8 cellular contexts compared by ENCODE assay signal in genomic region chr7:16420329-16420648, GRCh38. TPM values are rescaled to one million over a fixed set of nuclear protein-coding genes. Genes with fewer than 3 reads are reported as not detected.
DNase-seq lines count a peak whose midpoint lies in the region; ATAC-seq and TF ChIP-seq lines count a peak whose summit lies in the region.

No MANE protein-coding gene starts in this region.

- intact Hi-C loops in CD4-positive, alpha-beta memory T cell (cut with micrococcal nuclease) = loop anchor here (1.0 to 2.0 kb wide), 2 partner anchors 225 to 815 kb away; partner anchors contain the start of gene ANKMY2
- intact Hi-C loops in PC-3 (cut with micrococcal nuclease) = loop anchor here (2.0 to 5.0 kb wide), 2 partner anchors 73 to 103 kb away; no protein-coding TSS in a partner anchor

- ATAC-seq in PC-3 (peak; percentile 1), HG03196 (IDR thresholded peaks at IDR 0.05; ENCODE audit: unreplicated experiment) (no peak)

- H3K4ac ChIP-seq in neuronal stem cell (ENCODE audit: low read length) = no peak overlapping the region

- no peak overlapping the region for H2BK15ac ChIP-seq in neuronal stem cell (ENCODE audit: low read length)

- no peak overlapping the region for H4K91ac ChIP-seq in neuronal stem cell (ENCODE audit: low read depth, low read length, poor library complexity)

- no peak overlapping the region for H2BK12ac ChIP-seq in neuronal stem cell (ENCODE audit: low read length)

- no peak for DNase-seq in CD4-positive, alpha-beta memory T cell
- DNase-seq in PC-3 = no peak
- no peak for DNase-seq in endothelial cell (ENCODE audit: low spot score)
- DNase-seq in neuronal stem cell (ENCODE audit: low spot score) = no peak
- no peak for DNase-seq in AG08395 (ENCODE audit: low spot score)
- DNase-seq in kidney tubule cell (ENCODE audit: low spot score) = no peak
- DNase-seq in NCI-H2227 treated with DMSO at 0.1 percent for 48 hours (lab: John Stamatoyannopoulos, UW) = no peak

- H3K23ac ChIP-seq in neuronal stem cell (ENCODE audit: low read depth, low read length, poor library complexity) = no peak overlapping the region

- H3K27me3 ChIP-seq in CD4-positive, alpha-beta memory T cell (ENCODE audit: insufficient read depth, low read length) = no peaks in the 10 kb centered on the region
- H3K27me3 ChIP-seq in PC-3 (ENCODE audit: low read length) = no peaks in the 10 kb centered on the region
- no peaks in the 10 kb centered on the region for H3K27me3 ChIP-seq in neuronal stem cell (ENCODE audit: control insufficient read depth in 3 of 3, insufficient read depth in 3 of 3, low read depth in 1 of 3, low read length in 3 of 3)

- no peaks in the 10 kb centered on the region for H4K20me1 ChIP-seq in PC-3 (ENCODE audit: low read length)

- peaks cover 15% of the 10 kb centered on the region for H3K4me1 ChIP-seq in CD4-positive, alpha-beta memory T cell (ENCODE audit: insufficient read depth, low read length)
- H3K4me1 ChIP-seq in PC-3 (ENCODE audit: insufficient read depth, low read length) (peaks cover 39% of the 10 kb centered on the region), neuronal stem cell (ENCODE audit: control insufficient read depth in 2 of 2, insufficient read depth in 1 of 2, low read depth in 1 of 2, low read length in 2 of 2) (peaks cover 0 to 10% of the 10 kb centered on the region in 2 donors)

- H3K79me2 ChIP-seq in PC-3 (ENCODE audit: low read length) = no peaks in the 10 kb centered on the region

- H3K4me3 ChIP-seq in CD4-positive, alpha-beta memory T cell (ENCODE audit: low read length in 2 of 2) = peak overlapping the region; percentile 50 to 63
- H3K4me3 ChIP-seq in PC-3 (ENCODE audit: low read length) (peak overlapping the region; percentile 71), neuronal stem cell (ENCODE audit: low read length in 2 of 2) (peak overlapping the region in 1 of 2 donors; percentile 85)

- POLR2A ChIA-PET in CD4-positive, alpha-beta memory T cell (lab: Charles Lee; ENCODE audit: partially characterized antibody) = interaction anchor here (0.9 to 2.7 kb wide), 11 partner anchors 8 to 877 kb away, joined by 3 to 21 read pairs (median 5); partner anchors contain the start of genes AHR, ANKMY2 and BZW2
- POLR2A ChIA-PET in PC-3 (lab: Charles Lee; ENCODE audit: unreplicated experiment) = interaction anchor here (0.6 to 1.3 kb wide), 2 partner anchors 69 to 74 kb away, joined by 4 to 6 read pairs; no protein-coding TSS in a partner anchor

- no peak overlapping the region for H2BK120ac ChIP-seq in neuronal stem cell (ENCODE audit: low read depth, low read length)

- peak overlapping the region; percentile 81 to 94 (median 88) for H3K4me3 Mint-ChIP-seq in CD4-positive, alpha-beta memory T cell
- peak overlapping the region; percentile 90 for H3K4me3 Mint-ChIP-seq in endothelial cell (ENCODE audit: unreplicated experiment)

- H4K8ac ChIP-seq in neuronal stem cell (ENCODE audit: low read depth, low read length) = no peak overlapping the region

- no peaks in the 10 kb centered on the region for H3K9me2 ChIP-seq in PC-3 (replicated peaks; ENCODE audit: low read length)

- TF ChIP-seq CTCF in PC-3 (conservative IDR thresholded peaks at IDR 0.05; ENCODE audit: low read depth, low read length) (no peak), endothelial cell (IDR thresholded peaks at IDR 0.05; ENCODE audit: unreplicated experiment) (no peak)

- BruUV-seq in PC-3 (replicated peaks; lab: Mats Ljungman, UMichigan) = TSS peak; percentile 39

- no peaks in the 10 kb centered on the region for H3K9me3 Mint-ChIP-seq in CD4-positive, alpha-beta memory T cell
- no peaks in the 10 kb centered on the region for H3K9me3 Mint-ChIP-seq in endothelial cell (ENCODE audit: unreplicated experiment)

- no CpG with 5 or more reads among the region's 3 CpGs for WGBS in neuronal stem cell (ENCODE audit: extremely low coverage in 2 of 2, insufficient read length in 2 of 2, insufficient replicate concordance in 1 of 2), 2 donors

- no peaks in the 10 kb centered on the region for H3K9me3 ChIP-seq in CD4-positive, alpha-beta memory T cell (ENCODE audit: control insufficient read depth in 1 of 2, low read length in 2 of 2)
- no peaks in the 10 kb centered on the region for H3K9me3 ChIP-seq in PC-3 (ENCODE audit: low read length)
- peaks cover 0 to 6% of the 10 kb centered on the region in 2 donors for H3K9me3 ChIP-seq in neuronal stem cell (replicated peaks in 1 of 2; ENCODE audit: control insufficient read depth in 2 of 2, insufficient read depth in 1 of 2, low read depth in 1 of 2, low read length in 2 of 2)

- H3K4me1 Mint-ChIP-seq in CD4-positive, alpha-beta memory T cell = peaks cover 10 to 32% (median 21%) of the 10 kb centered on the region in 4 donors
- H3K4me1 Mint-ChIP-seq in endothelial cell (ENCODE audit: unreplicated experiment) = peaks cover 10% of the 10 kb centered on the region

- H3K27me3 Mint-ChIP-seq in CD4-positive, alpha-beta memory T cell = peaks cover 0 to 8% of the 10 kb centered on the region in 2 donors
- no peaks in the 10 kb centered on the region for H3K27me3 Mint-ChIP-seq in endothelial cell (ENCODE audit: unreplicated experiment)

- H2AFZ ChIP-seq in PC-3 (ENCODE audit: low read length) (peak overlapping the region; percentile 97), neuronal stem cell (ENCODE audit: low read length) (peak overlapping the region; percentile 73)

- H2BK5ac ChIP-seq in neuronal stem cell (ENCODE audit: low read length) = no peak overlapping the region

- peak overlapping the region; percentile 82 to 97 (median 95) for H3K27ac Mint-ChIP-seq in CD4-positive, alpha-beta memory T cell
- peak overlapping the region; percentile 85 for H3K27ac Mint-ChIP-seq in endothelial cell (ENCODE audit: unreplicated experiment)

- H3F3A ChIP-seq in PC-3 (ENCODE audit: low read length, unreplicated experiment) = no peaks in the 10 kb centered on the region

- H3K36me3 ChIP-seq in CD4-positive, alpha-beta memory T cell (ENCODE audit: insufficient read depth, low read length) = no peaks in the 10 kb centered on the region
- H3K36me3 ChIP-seq in PC-3 (ENCODE audit: low read depth, low read length) (no peaks in the 10 kb centered on the region), neuronal stem cell (replicated peaks in 1 of 2; ENCODE audit: control insufficient read depth in 2 of 2, insufficient read depth in 2 of 2, low read length in 2 of 2) (no peaks in the 10 kb centered on the region)

- peak overlapping the region; percentile 64 for H3K27ac ChIP-seq in CD4-positive, alpha-beta memory T cell (ENCODE audit: low read depth, low read length)
- H3K27ac ChIP-seq in PC-3 (ENCODE audit: low read length) = peak overlapping the region; percentile 83
- no peak overlapping the region for H3K27ac ChIP-seq in neuronal stem cell (replicated peaks; ENCODE audit: low read length)

- no peak overlapping the region for H3K14ac ChIP-seq in neuronal stem cell (ENCODE audit: low read length)

- no peaks in the 10 kb centered on the region for H3K79me1 ChIP-seq in neuronal stem cell (ENCODE audit: low read depth, low read length)

- H3K36me3 Mint-ChIP-seq in CD4-positive, alpha-beta memory T cell = peaks cover 0 to 3% of the 10 kb centered on the region in 2 donors
- no peaks in the 10 kb centered on the region for H3K36me3 Mint-ChIP-seq in endothelial cell (ENCODE audit: low read depth, unreplicated experiment)

- H3K18ac ChIP-seq in neuronal stem cell (ENCODE audit: low read length) = no peak overlapping the region

- H3K9ac ChIP-seq in PC-3 (ENCODE audit: low read length) (peak overlapping the region; percentile 81), neuronal stem cell (ENCODE audit: low read depth, low read length, poor library complexity) (no peak overlapping the region)

- CTCF ChIA-PET in CD4-positive, alpha-beta memory T cell (lab: Charles Lee; ENCODE audit: partially characterized antibody) = interaction anchor here (1.0 to 6.0 kb wide), 8 partner anchors 10 to 197 kb away, joined by 3 to 60 read pairs (median 5); no protein-coding TSS in a partner anchor
- CTCF ChIA-PET in PC-3 (lab: Charles Lee) = no interaction called here

- H2AK5ac ChIP-seq in neuronal stem cell (ENCODE audit: low read depth, low read length) = no peak overlapping the region

- peak overlapping the region; percentile 94 for H3K4me2 ChIP-seq in PC-3 (ENCODE audit: low read length)
- peak overlapping the region; percentile 89 for H3K4me2 ChIP-seq in neuronal stem cell (ENCODE audit: insufficient read depth, low read length, poor library complexity, severe bottlenecking)

RNA-seq across cellular contexts. Expression of gene CRPPA, which starts 1.0 kb away (rescaled TPM):
- total RNA-seq in CD4-positive, alpha-beta memory T cell = 1 to 10 TPM; 1.1 to 1.3 TPM
- under 1 TPM; 0.26 to 0.87 TPM for polyA plus RNA-seq in CD4-positive, alpha-beta memory T cell
- total RNA-seq in PC-3 (2014; rRNA removed) (0.75 and 1.2 TPM in 2 replicates), endothelial cell (ENCODE audit: unreplicated experiment) (3.2 TPM)
- 0.53 TPM for polyA plus RNA-seq in neuronal stem cell (2013, experiment 1 of 2)
- polyA plus RNA-seq in neuronal stem cell (2013, experiment 2 of 2) = 0.55 TPM

RNA-seq across cellular contexts. Expression of gene SOSTDC1, which starts 45.2 kb away (rescaled TPM):
- total RNA-seq in CD4-positive, alpha-beta memory T cell = not detected
- not detected for polyA plus RNA-seq in CD4-positive, alpha-beta memory T cell
- total RNA-seq in PC-3 (2014; rRNA removed) (0.22 and 0.63 TPM in 2 replicates), endothelial cell (ENCODE audit: unreplicated experiment) (0.18 TPM)
- polyA plus RNA-seq in neuronal stem cell (2013, experiment 1 of 2) = 4.3 TPM
- 4.0 TPM for polyA plus RNA-seq in neuronal stem cell (2013, experiment 2 of 2)
